Comparison of ENCODE assay signal across 14 cellular contexts in the genomic region with DNA sequence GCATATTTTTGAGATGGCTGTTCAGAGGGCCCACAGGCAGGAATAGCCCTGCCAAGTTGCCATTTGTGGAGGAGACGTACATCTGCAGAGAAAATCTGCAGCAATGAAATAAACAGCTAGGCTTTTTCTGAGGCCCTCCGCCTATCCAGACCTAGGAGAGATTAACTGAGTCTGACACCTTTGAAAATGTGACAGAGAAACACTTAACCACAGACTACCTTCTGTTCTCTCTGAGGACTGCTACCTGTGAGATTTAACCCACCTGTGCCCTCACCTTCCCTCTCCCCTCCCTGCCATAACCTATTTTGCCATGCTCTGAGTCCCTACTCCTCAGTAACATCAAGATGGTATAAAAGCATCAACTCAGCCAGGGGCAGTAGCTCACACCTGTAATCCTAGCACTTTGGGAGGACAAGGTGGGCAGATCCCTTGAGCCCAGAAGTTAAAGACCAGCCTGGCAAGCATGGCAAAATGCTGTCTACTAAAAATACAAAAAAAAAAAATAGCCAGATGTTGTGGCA.
"Had no signal": no experiment of that assay in that cellular context is flagged by ENCODE, and none has a peak within 500 bp of the region (broad histone marks: within the 10 kb centered on the region; RNA-seq: fewer than 3 reads in every experiment).

No MANE protein-coding gene starts in this region.

- H3K9me3 ChIP-seq: right atrium auricular region, transverse colon had no signal

- H3K4me3 ChIP-seq: right atrium auricular region, transverse colon had no signal

- H3K36me3 Mint-ChIP-seq: naive B cell; stimulated activated memory B cell treated with anti-CD40 and anti-IgM and Interleukin-4, amounts not matched to agents 10 μg/mL and 1 μg/mL and 100 μg/mL, for 72 hours had no signal

- H3K27ac ChIP-seq: brain microvascular endothelial cell, right atrium auricular region, transverse colon, WERI-Rb-1 had no signal

- H3K4me3 Mint-ChIP-seq: activated CD8-positive, alpha-beta T cell treated with anti-CD3 and anti-CD28 coated beads, Interleukin-2, amount 10 ng/mL, durations not matched to agents 7 days and 5 days; activated T-helper 17 cell treated with anti-CD3 and anti-CD28 coated beads, Interleukin-2, amount 50 U/mL, for 72 hours; stimulated activated memory B cell treated with anti-CD40 and anti-IgM and Interleukin-4, amounts not matched to agents 10 μg/mL and 1 μg/mL and 100 μg/mL, for 72 hours had no signal

- H3K27me3 ChIP-seq: brain microvascular endothelial cell, right atrium auricular region, transverse colon had no signal

- ATAC-seq: activated CD8-positive, alpha-beta T cell treated with anti-CD3 and anti-CD28 coated beads, Interleukin-2, amount 10 ng/mL, durations not matched to agents 7 days and 5 days; stimulated activated memory B cell treated with anti-CD40 and anti-IgM and Interleukin-4, amounts not matched to agents 10 μg/mL and 1 μg/mL and 100 μg/mL, for 72 hours had no signal

- H3K27ac Mint-ChIP-seq: activated CD8-positive, alpha-beta T cell treated with anti-CD3 and anti-CD28 coated beads, Interleukin-2, amount 10 ng/mL, durations not matched to agents 7 days and 5 days; activated T-helper 17 cell treated with anti-CD3 and anti-CD28 coated beads, Interleukin-2, amount 50 U/mL, for 72 hours; stimulated activated memory B cell treated with anti-CD40 and anti-IgM and Interleukin-4, amounts not matched to agents 10 μg/mL and 1 μg/mL and 100 μg/mL, for 72 hours had no signal

- FAIRE-seq: small intestine had no signal

- H3K27me3 Mint-ChIP-seq: activated T-helper 17 cell treated with anti-CD3 and anti-CD28 coated beads, Interleukin-2, amount 50 U/mL, for 72 hours; naive B cell; stimulated activated memory B cell treated with anti-CD40 and anti-IgM and Interleukin-4, amounts not matched to agents 10 μg/mL and 1 μg/mL and 100 μg/mL, for 72 hours had no signal

- DNase-seq: activated CD4-positive, alpha-beta T cell treated with anti-CD3 and anti-CD28 coated beads for 4 hours; activated CD8-positive, alpha-beta memory T cell treated with anti-CD3 and anti-CD28 coated beads, Interleukin-2, amount 50 U/mL, for 48 hours; activated CD8-positive, alpha-beta T cell treated with anti-CD3 and anti-CD28 coated beads, Interleukin-2, amount 10 ng/mL, durations not matched to agents 7 days and 5 days; amniotic stem cell; brain microvascular endothelial cell; dermis blood vessel endothelial cell; naive B cell; small intestine; T-helper 1 cell; transverse colon; WERI-Rb-1 had no signal

- H3K9me3 Mint-ChIP-seq: activated T-helper 17 cell treated with anti-CD3 and anti-CD28 coated beads, Interleukin-2, amount 50 U/mL, for 72 hours; naive B cell; stimulated activated memory B cell treated with anti-CD40 and anti-IgM and Interleukin-4, amounts not matched to agents 10 μg/mL and 1 μg/mL and 100 μg/mL, for 72 hours had no signal

- H3K36me3 ChIP-seq: brain microvascular endothelial cell, right atrium auricular region, transverse colon, WERI-Rb-1 had no signal
